Comparison of ENCODE assay signal across 1 cellular context in genomic region chr6:150311149-150311946, GRCh38.
TF ChIP-seq lines count a peak whose summit lies in the region.

No MANE protein-coding gene starts in this region.

TF ChIP-seq in K562, 482 proteins besides CTCF, POLR2A, EP300 and RAD21 (continued from another document):
- peak; percentile 70 for TF ChIP-seq ZBTB33 (CRISPR knock-in tag; IDR thresholded peaks at IDR 0.05)
- TF ChIP-seq ZNF316 (IDR thresholded peaks at IDR 0.05) = peak; percentile 73; the same call in 1 of the 2 replicates
- TF ChIP-seq NFYB (IDR thresholded peaks at IDR 0.05; ENCODE audit: extremely low read depth, insufficient read length) = peak; percentile 86
